18 cellular contexts compared by ENCODE assay signal in genomic region chr12:22431693-22432251, GRCh38.
DNase-seq lines count a peak whose midpoint lies in the region; ATAC-seq and TF ChIP-seq lines count a peak whose summit lies in the region.
"Had no signal": no experiment of that assay in that cellular context is flagged by ENCODE, and none has a peak within 500 bp of the region (broad histone marks: within the 10 kb centered on the region; RNA-seq: fewer than 3 reads in every experiment).

No MANE protein-coding gene starts in this region.

- peaks cover 15% of the 10 kb centered on the region for H3K4me1 Mint-ChIP-seq in activated T-cell treated with anti-CD3 and anti-CD28 coated beads, Interleukin-2, amount 50 U/mL, for 4 hours (ENCODE audit: low read depth)
- H3K4me1 Mint-ChIP-seq in activated T-helper 1 cell treated with anti-CD3 and anti-CD28 coated beads, Interleukin-12 subunit alpha, Interleukin-12 subunit beta, Interleukin-2, Interleukin-4 antibody, amounts not matched to agents 30 ng/mL and 10 ng/mL and 1 ng/mL, durations not matched to agents 14 hours and 24 hours and 36 hours (ENCODE audit: low read depth), result peaks cover 8% of the 10 kb centered on the region
- H3K4me1 Mint-ChIP-seq in mesothelial cell of epicardium, result peaks cover 8% of the 10 kb centered on the region

- no peak for ATAC-seq in activated T-cell treated with anti-CD3 and anti-CD28 coated beads, Interleukin-2, amount 50 U/mL, for 4 hours
- ATAC-seq in HG02870 (IDR thresholded peaks at IDR 0.05; ENCODE audit: unreplicated experiment) (peak; percentile 61), GM19035 (IDR thresholded peaks at IDR 0.05; ENCODE audit: unreplicated experiment) (no peak)
- ATAC-seq: sciatic nerve had no signal

- in situ Hi-C loops in KBM-7 (cut with MboI; ENCODE audit: low pct_unique_long_range_greater_than_20kb, low sequenced_read_pairs), result loop anchor here (25.0 kb wide), 1 partner anchor 344 kb away; no protein-coding TSS in a partner anchor

- H3K9me3 Mint-ChIP-seq in activated T-cell treated with anti-CD3 and anti-CD28 coated beads, Interleukin-2, amount 50 U/mL, for 4 hours, result no peaks in the 10 kb centered on the region
- H3K9me3 Mint-ChIP-seq in activated T-helper 1 cell treated with anti-CD3 and anti-CD28 coated beads, Interleukin-12 subunit alpha, Interleukin-12 subunit beta, Interleukin-2, Interleukin-4 antibody, amounts not matched to agents 30 ng/mL and 10 ng/mL and 1 ng/mL, durations not matched to agents 14 hours and 24 hours and 36 hours, result no peaks in the 10 kb centered on the region
- no peaks in the 10 kb centered on the region for H3K9me3 Mint-ChIP-seq in mesothelial cell of epicardium

- peak overlapping the region; percentile 53 for H3K4me3 Mint-ChIP-seq in activated T-cell treated with anti-CD3 and anti-CD28 coated beads, Interleukin-2, amount 50 U/mL, for 4 hours
- peak overlapping the region; percentile 12 for H3K4me3 Mint-ChIP-seq in activated T-helper 1 cell treated with anti-CD3 and anti-CD28 coated beads, Interleukin-12 subunit alpha, Interleukin-12 subunit beta, Interleukin-2, Interleukin-4 antibody, amounts not matched to agents 30 ng/mL and 10 ng/mL and 1 ng/mL, durations not matched to agents 14 hours and 24 hours and 36 hours
- H3K4me3 Mint-ChIP-seq in mesothelial cell of epicardium, result no peak overlapping the region

- no peak for DNase-seq in activated T-cell treated with anti-CD3 and anti-CD28 coated beads, Interleukin-2, amount 50 U/mL, for 4 hours
- no peak for DNase-seq in activated T-cell treated with anti-CD3 and anti-CD28 coated beads, Interleukin-2, amount 50 U/mL, for 1 hour
- no peak for DNase-seq in activated T-helper 1 cell treated with anti-CD3 and anti-CD28 coated beads, Interleukin-12 subunit alpha, Interleukin-12 subunit beta, Interleukin-2, Interleukin-4 antibody, amounts not matched to agents 30 ng/mL and 10 ng/mL and 1 ng/mL, durations not matched to agents 14 hours and 24 hours and 36 hours (ENCODE audit: low spot score)
- no peak for DNase-seq in mesothelial cell of epicardium (ENCODE audit: low spot score in 2 of 2, unreplicated experiment in 2 of 2)
- DNase-seq in hypothalamus (lab: John Stamatoyannopoulos, UW), result no peak
- no peak for DNase-seq in KBM-7
- DNase-seq: activated CD4-positive, CD25-positive, alpha-beta regulatory T cell; caudate nucleus; effector CD8-positive, alpha-beta T cell; EL; esophagus squamous epithelium; HCEC 1CT; head of caudate nucleus; NCI-H187 treated with DMSO at 0.1 percent for 48 hours; NCI-H446 treated with DMSO at 0.1 percent for 48 hours had no signal

- H3K27ac Mint-ChIP-seq in activated T-helper 1 cell treated with anti-CD3 and anti-CD28 coated beads, Interleukin-12 subunit alpha, Interleukin-12 subunit beta, Interleukin-2, Interleukin-4 antibody, amounts not matched to agents 30 ng/mL and 10 ng/mL and 1 ng/mL, durations not matched to agents 14 hours and 24 hours and 36 hours, result no peak overlapping the region
- H3K27ac Mint-ChIP-seq in mesothelial cell of epicardium, result peak overlapping the region; percentile 24

- intact Hi-C loops in activated T-helper 1 cell treated with anti-CD3 and anti-CD28 coated beads, Interleukin-12 subunit alpha, Interleukin-12 subunit beta, Interleukin-2, Interleukin-4 antibody, amounts not matched to agents 30 ng/mL and 10 ng/mL and 1 ng/mL, durations not matched to agents 14 hours and 24 hours and 36 hours (cut with micrococcal nuclease), result no loop called here

- TF ChIP-seq CTCF in mesothelial cell of epicardium (IDR thresholded peaks at IDR 0.05; ENCODE audit: unreplicated experiment), result no peak

- H3K36me3 Mint-ChIP-seq in activated T-cell treated with anti-CD3 and anti-CD28 coated beads, Interleukin-2, amount 50 U/mL, for 4 hours (ENCODE audit: insufficient read depth), result no peaks in the 10 kb centered on the region
- H3K36me3 Mint-ChIP-seq in activated T-helper 1 cell treated with anti-CD3 and anti-CD28 coated beads, Interleukin-12 subunit alpha, Interleukin-12 subunit beta, Interleukin-2, Interleukin-4 antibody, amounts not matched to agents 30 ng/mL and 10 ng/mL and 1 ng/mL, durations not matched to agents 14 hours and 24 hours and 36 hours (ENCODE audit: low read depth), result no peaks in the 10 kb centered on the region
- H3K36me3 Mint-ChIP-seq in mesothelial cell of epicardium, result no peaks in the 10 kb centered on the region

- H3K27me3 Mint-ChIP-seq in activated T-cell treated with anti-CD3 and anti-CD28 coated beads, Interleukin-2, amount 50 U/mL, for 4 hours (ENCODE audit: low read depth), result no peaks in the 10 kb centered on the region
- no peaks in the 10 kb centered on the region for H3K27me3 Mint-ChIP-seq in activated T-helper 1 cell treated with anti-CD3 and anti-CD28 coated beads, Interleukin-12 subunit alpha, Interleukin-12 subunit beta, Interleukin-2, Interleukin-4 antibody, amounts not matched to agents 30 ng/mL and 10 ng/mL and 1 ng/mL, durations not matched to agents 14 hours and 24 hours and 36 hours (ENCODE audit: insufficient read depth)
- peaks cover 2% of the 10 kb centered on the region for H3K27me3 Mint-ChIP-seq in mesothelial cell of epicardium (ENCODE audit: low read depth)
